ENCODE assay signal across 9 cellular contexts in the genomic region with DNA sequence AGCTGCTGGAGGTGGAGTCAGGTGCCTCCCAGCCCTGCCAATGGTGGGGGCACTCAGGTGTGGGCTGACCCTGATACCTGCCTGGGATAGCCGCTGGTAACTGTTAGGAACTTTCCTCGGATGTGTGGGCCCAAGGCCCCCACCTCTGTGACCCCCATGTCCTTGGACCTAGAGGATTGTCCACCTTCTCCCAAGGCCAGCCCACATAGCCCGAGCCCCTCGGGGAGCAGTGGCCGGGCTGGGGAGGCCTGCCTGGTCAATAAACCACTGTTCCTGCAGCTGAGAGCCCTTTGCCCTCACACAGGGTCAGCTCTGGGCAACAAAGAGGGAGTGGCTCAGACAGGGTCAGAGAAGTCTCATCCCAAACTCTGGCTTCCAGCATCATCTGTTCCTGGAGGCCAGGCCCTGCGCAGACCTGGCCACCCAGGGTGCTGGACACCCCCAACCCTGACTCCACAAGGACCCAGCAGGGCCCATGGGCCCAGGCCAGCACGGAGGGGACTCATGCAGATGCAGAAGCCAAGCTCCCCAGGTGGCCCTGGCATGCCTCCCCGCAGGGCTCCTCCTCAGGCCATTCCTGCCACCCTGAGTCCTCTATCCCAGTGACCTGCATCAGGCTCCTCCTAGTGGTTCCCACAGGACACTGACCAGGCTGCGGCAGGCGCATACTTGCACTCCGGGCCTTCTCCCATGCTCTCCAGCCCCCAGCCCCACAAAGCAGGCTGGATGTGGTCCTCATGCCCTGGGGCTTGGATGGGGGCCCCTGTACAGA. TPM values are rescaled to one million over a fixed set of nuclear protein-coding genes. Genes with fewer than 3 reads are reported as not detected.
A peak's percentile ranks its signal among the peaks of the same experiment; 100 is the strongest.
DNase-seq lines count a peak whose midpoint lies in the region; ATAC-seq, FAIRE-seq and TF ChIP-seq lines count a peak whose summit lies in the region.
"Not testable (repeated sequence)": the region's sequence is repeated elsewhere in the genome, so short reads cannot be mapped to it uniquely, and the experiment has no call there.
"Had no signal": no experiment of that assay in that cellular context is flagged by ENCODE, and none has a peak within 500 bp of the region (broad histone marks: within the 10 kb centered on the region; RNA-seq: fewer than 3 reads in every experiment).

No MANE protein-coding gene starts in this region.

- not testable (repeated sequence) for H3K27me3 Mint-ChIP-seq in WTC11 (ENCODE audit: low read depth); nephron progenitor cell (ENCODE audit: low read depth, poor library complexity)

- H3K27ac ChIP-seq in H1 (ENCODE audit: low read depth, low read length); kidney (ENCODE audit: low read depth in 2 of 2, low read length in 2 of 2): not testable (repeated sequence)

- H4K8ac ChIP-seq in H1 (ENCODE audit: extremely low read depth, insufficient read depth, low read length): not testable (repeated sequence)

- H3K4me3 ChIP-seq in BE2C (ENCODE audit: low read depth, low read length); LNCaP clone FGC (ENCODE audit: low read depth, low read length); H1 (ENCODE audit: extremely low read depth in 1 of 4, insufficient read depth in 2 of 4, low read depth in 3 of 4, low read length in 4 of 4); kidney (ENCODE audit: low read length in 2 of 2): not testable (repeated sequence)

- not testable (repeated sequence) for H2BK120ac ChIP-seq in H1 (replicated peaks; ENCODE audit: low read depth, low read length)

- peak; percentile 93 for FAIRE-seq in H1 (lab: Jason Lieb, UNC)
- FAIRE-seq in kidney (lab: Jason Lieb, UNC): not testable (repeated sequence)

- H2BK12ac ChIP-seq in H1 (ENCODE audit: low read depth, low read length): not testable (repeated sequence)

- not testable (repeated sequence) for H4K20me1 ChIP-seq in H1 (replicated peaks in 1 of 2; ENCODE audit: control insufficient read depth in 1 of 2, insufficient read depth in 2 of 2, low read length in 2 of 2)

- not testable (repeated sequence) for H3K18ac ChIP-seq in H1 (ENCODE audit: extremely low read depth, low read length)

- H2BK15ac ChIP-seq in H1 (ENCODE audit: low read length): not testable (repeated sequence)

- DNase-seq in BE2C (peak; percentile 48), WTC11 (ENCODE audit: low spot score) (peak; percentile 41), H1 (ENCODE audit: low read depth in 1 of 2, low spot score in 2 of 2) (peak in 1 of 2 experiments; percentile 61), kidney (peak; percentile 63)
- not testable (repeated sequence) for DNase-seq in LNCaP clone FGC (ENCODE audit: low read depth); nephron progenitor cell
- peak; percentile 1 to 45 for DNase-seq in activated naive CD4-positive, alpha-beta T cell treated with anti-CD3 and anti-CD28 coated beads, Interleukin-2, amount 50 U/mL, for 72 hours (ENCODE audit: low spot score in 2 of 2)
- DNase-seq in stimulated activated CD8-positive, alpha-beta memory T cell treated with anti-CD3 and anti-CD28 coated beads, Interleukin-4, amount 100 ng/mL, for 48 hours: peak; percentile 10

- intact Hi-C loops in kidney (cut with DNase I): not testable (repeated sequence)

- not testable (repeated sequence) for H3K56ac ChIP-seq in H1 (replicated peaks; ENCODE audit: insufficient read length, low read depth, low read length)

- H3K27me3 ChIP-seq in BE2C; H1 (replicated peaks in 1 of 4; ENCODE audit: control insufficient read depth in 3 of 4, extremely low read depth in 1 of 4, insufficient read depth in 3 of 4, low read length in 3 of 4): not testable (repeated sequence)

- not testable (repeated sequence) for H2AK5ac ChIP-seq in H1 (ENCODE audit: low read depth, low read length)

- CTCF ChIA-PET in WTC11 (lab: Charles Lee): interaction anchor here (0.7 to 1.2 kb wide), 3 partner anchors 19 to 110 kb away, joined by 3 read pairs; no protein-coding TSS in a partner anchor
- CTCF ChIA-PET in H1 (lab: Charles Lee; ENCODE audit: partially characterized antibody): interaction anchor here (0.6 to 1.9 kb wide), 7 partner anchors 18 to 199 kb away, joined by 3 to 6 read pairs (median 4); no protein-coding TSS in a partner anchor

- not testable (repeated sequence) for H3K23me2 ChIP-seq in H1 (ENCODE audit: low read depth, low read length)

- H3K9me3 Mint-ChIP-seq in WTC11; activated naive CD4-positive, alpha-beta T cell treated with anti-CD3 and anti-CD28 coated beads, Interleukin-2, amount 50 U/mL, for 72 hours; nephron progenitor cell: not testable (repeated sequence)

- not testable (repeated sequence) for H3K36me3 ChIP-seq in BE2C; H1 (ENCODE audit: control insufficient read depth in 2 of 4, insufficient read depth in 4 of 4, low read length in 3 of 4); kidney (ENCODE audit: control insufficient read depth in 1 of 2, insufficient read depth in 2 of 2, low read length in 2 of 2)

- TF ChIP-seq EP300 in H1 (IDR thresholded peaks at IDR 0.05; ENCODE audit: borderline replicate concordance in 1 of 2, low read depth in 2 of 2, low read length in 2 of 2): not testable (repeated sequence)

- not testable (repeated sequence) for H3K4me1 ChIP-seq in BE2C; H1 (replicated peaks in 1 of 4; ENCODE audit: control insufficient read depth in 3 of 4, insufficient read depth in 4 of 4, low read length in 3 of 4); kidney (ENCODE audit: control insufficient read depth in 1 of 2, insufficient read depth in 1 of 2, low read depth in 1 of 2, low read length in 2 of 2)

- TF ChIP-seq RAD21 in H1 (IDR thresholded peaks at IDR 0.05 in 1 of 2, conservative IDR thresholded peaks at IDR 0.05 in 1 of 2; ENCODE audit: low read depth in 2 of 2, low read length in 2 of 2): peak in 1 of 2 experiments; percentile 16; a peak in 1 of 4 replicates

- H3K23ac ChIP-seq in H1 (ENCODE audit: insufficient read length): not testable (repeated sequence)

- H3K79me2 ChIP-seq in H1 (ENCODE audit: control insufficient read depth in 1 of 2, insufficient read depth in 2 of 2, low read length in 2 of 2): not testable (repeated sequence)

- H4K91ac ChIP-seq in H1 (replicated peaks; ENCODE audit: insufficient read length, low read length): not testable (repeated sequence)

- ATAC-seq in WTC11: peak; percentile 85
- ATAC-seq in activated naive CD4-positive, alpha-beta T cell treated with anti-CD3 and anti-CD28 coated beads, Interleukin-2, amount 50 U/mL, for 72 hours: not testable (repeated sequence)

- H3K4me1 Mint-ChIP-seq in WTC11 (peaks cover 13% of the 10 kb centered on the region), nephron progenitor cell (peaks cover 24% of the 10 kb centered on the region)

- H3K4me2 ChIP-seq in H1 (ENCODE audit: insufficient read depth in 1 of 2, low read depth in 2 of 2, low read length in 2 of 2): not testable (repeated sequence)

- not testable (repeated sequence) for H3K79me1 ChIP-seq in H1 (ENCODE audit: low read depth, low read length)

- 80% methylated on average over 4 of the region's 11 CpGs; no CpG with 5 or more reads in 1 of the 2 experiments for WGBS in H1 (ENCODE audit: extremely low coverage in 1 of 2, insufficient coverage in 1 of 2, insufficient read length in 1 of 2, insufficient replicate concordance in 2 of 2, low coverage in 1 of 2, low lambda C conversion rate in 2 of 2, missing lambda C conversion rate in 1 of 2), 2 experiments

- H3K4ac ChIP-seq in H1 (replicated peaks; ENCODE audit: insufficient read length, low read depth, low read length): not testable (repeated sequence)

- H2BK5ac ChIP-seq in H1 (ENCODE audit: low read depth, low read length): not testable (repeated sequence)

- not testable (repeated sequence) for H3K14ac ChIP-seq in H1 (ENCODE audit: insufficient read length)

- H2AFZ ChIP-seq in H1 (ENCODE audit: low read length): not testable (repeated sequence)

- not testable (repeated sequence) for H3K9me3 ChIP-seq in BE2C; H1 (ENCODE audit: insufficient read depth in 2 of 2, low read depth in 1 of 2, low read length in 1 of 2); kidney (ENCODE audit: control insufficient read depth in 1 of 2, low read length in 2 of 2)

- not testable (repeated sequence) for H4K5ac ChIP-seq in H1 (ENCODE audit: insufficient read length, low read depth, low read length)

- POLR2A ChIA-PET in WTC11 (lab: Charles Lee); H1 (lab: Charles Lee; ENCODE audit: partially characterized antibody): not testable (repeated sequence)

- H3K36me3 Mint-ChIP-seq in WTC11; activated naive CD4-positive, alpha-beta T cell treated with anti-CD3 and anti-CD28 coated beads, Interleukin-2, amount 50 U/mL, for 72 hours; nephron progenitor cell (ENCODE audit: low read depth): not testable (repeated sequence)

- not testable (repeated sequence) for TF ChIP-seq CTCF in BE2C (IDR thresholded peaks at IDR 0.05; ENCODE audit: low read depth, low read length); WTC11 (IDR thresholded peaks at IDR 0.05); H1 (IDR thresholded peaks at IDR 0.05; ENCODE audit: control extremely low read depth in 1 of 3, insufficient read depth in 1 of 3, low read depth in 1 of 3, low read length in 3 of 3); kidney (IDR thresholded peaks at IDR 0.05; ENCODE audit: borderline replicate concordance, extremely low read depth, insufficient read depth)
- peak; percentile 24 for TF ChIP-seq CTCF in LNCaP clone FGC (IDR thresholded peaks at IDR 0.05; ENCODE audit: control insufficient read depth, extremely low read depth, insufficient read depth)
- peak; percentile 19 for TF ChIP-seq CTCF in nephron progenitor cell (IDR thresholded peaks at IDR 0.05)

- H3K27ac Mint-ChIP-seq in WTC11; activated naive CD4-positive, alpha-beta T cell treated with anti-CD3 and anti-CD28 coated beads, Interleukin-2, amount 50 U/mL, for 72 hours; nephron progenitor cell: not testable (repeated sequence)

- not testable (repeated sequence) for H2BK20ac ChIP-seq in H1 (ENCODE audit: low read length)

- TF ChIP-seq POLR2A in H1 (IDR thresholded peaks at IDR 0.05; ENCODE audit: control extremely low read depth in 1 of 2, low read depth in 2 of 2, low read length in 2 of 2): not testable (repeated sequence)

- H3K4me3 Mint-ChIP-seq in WTC11, nephron progenitor cell: not testable (repeated sequence)

- not testable (repeated sequence) for H3K9ac ChIP-seq in H1 (replicated peaks in 1 of 4; ENCODE audit: extremely low read depth in 1 of 4, low read depth in 3 of 4, low read length in 3 of 4); kidney (ENCODE audit: low read length in 2 of 2)

RNA-seq across cellular contexts. Expression of a gene that starts 6.4 kb away (rescaled TPM):
- 200 TPM for polyA plus RNA-seq in BE2C (2012; ENCODE audit: insufficient read depth, insufficient read length, low read depth)
- total RNA-seq in WTC11 (2021) (61.9 to 68.5 TPM (median 63.6 TPM) in 3 replicates), kidney (35.3 TPM)
- 10 to 100 TPM in 1 of 2 donors, 1 to 10 TPM in 1; 8.6 to 29.6 TPM for total RNA-seq in activated naive CD4-positive, alpha-beta T cell treated with anti-CD3 and anti-CD28 coated beads, Interleukin-2, amount 50 U/mL, for 72 hours
- 41.9 and 43.6 TPM in 2 replicates for total RNA-seq in H1 (2021; fragmentation: NEBNext Ultra II Directional; extraction: Animal tissue kit (Norgen Biotek cat#: 25700))
- polyA plus RNA-seq in H1 (2011; rRNA removed) (72.6 and 93.5 TPM in 2 replicates), kidney (ENCODE audit: insufficient read depth, low read depth, low replicate concordance) (137 TPM)
- 82.8 TPM for polyA plus RNA-seq in H1 (2011; cell fraction: cytosol; rRNA removed)
- 56.9 TPM for polyA plus RNA-seq in H1 (2011; cell fraction: nucleus; rRNA removed)
- 26.0 to 54.5 TPM (median 49.4 TPM) in 4 replicates for polyA plus RNA-seq in H1 (2012, experiment 1 of 2)
- 59.2 TPM for polyA plus RNA-seq in H1 (2012, experiment 2 of 2)
- 26.6 TPM for polyA plus RNA-seq in H1 (2013, experiment 1 of 2)
- polyA plus RNA-seq in H1 (2013, experiment 2 of 2): 25.1 TPM
- 12.0 and 15.2 TPM in 2 replicates for polyA minus RNA-seq in H1 (2011; rRNA and poly(A)+ RNA removed)
- 18.9 TPM for polyA minus RNA-seq in H1 (2011; cell fraction: cytosol; rRNA and poly(A)+ RNA removed)
- polyA minus RNA-seq in H1 (2011; cell fraction: nucleus; rRNA and poly(A)+ RNA removed): 16.5 TPM

RNA-seq across cellular contexts. Expression of a gene that starts 45.4 kb away (rescaled TPM):
- 68.7 TPM for polyA plus RNA-seq in BE2C (2012; ENCODE audit: insufficient read depth, insufficient read length, low read depth)
- total RNA-seq in WTC11 (2021): 23.0 to 27.0 TPM (median 25.0 TPM) in 3 replicates
- 1 to 10 TPM; 1.1 to 2.2 TPM for total RNA-seq in activated naive CD4-positive, alpha-beta T cell treated with anti-CD3 and anti-CD28 coated beads, Interleukin-2, amount 50 U/mL, for 72 hours
- total RNA-seq in H1 (2021; fragmentation: NEBNext Ultra II Directional; extraction: Animal tissue kit (Norgen Biotek cat#: 25700)): 21.8 and 22.5 TPM in 2 replicates
- polyA plus RNA-seq in H1 (2011; rRNA removed): 41.3 and 51.5 TPM in 2 replicates
- polyA plus RNA-seq in H1 (2011; cell fraction: cytosol; rRNA removed): 24.6 TPM
- polyA plus RNA-seq in H1 (2011; cell fraction: nucleus; rRNA removed): 24.0 TPM
- polyA plus RNA-seq in H1 (2012, experiment 1 of 2): 11.0 to 25.6 TPM (median 23.1 TPM) in 4 replicates
- 19.1 TPM for polyA plus RNA-seq in H1 (2012, experiment 2 of 2)
- polyA plus RNA-seq in H1 (2013, experiment 1 of 2): 30.2 TPM
- 29.2 TPM for polyA plus RNA-seq in H1 (2013, experiment 2 of 2)
- 10.5 and 13.6 TPM in 2 replicates for polyA minus RNA-seq in H1 (2011; rRNA and poly(A)+ RNA removed)
- polyA minus RNA-seq in H1 (2011; cell fraction: cytosol; rRNA and poly(A)+ RNA removed): 23.1 TPM
- 9.8 TPM for polyA minus RNA-seq in H1 (2011; cell fraction: nucleus; rRNA and poly(A)+ RNA removed)
- total RNA-seq in kidney: 1.2 TPM
- polyA plus RNA-seq in kidney (ENCODE audit: insufficient read depth, low read depth, low replicate concordance): 2.5 TPM
- polyA plus RNA-seq: IgD-negative memory B cell had no signal
